12 cellular contexts compared by ENCODE assay signal in genomic region chr19:7397687-7398086, GRCh38. TPM values are rescaled to one million over a fixed set of nuclear protein-coding genes. Genes with fewer than 3 reads are reported as not detected.
DNase-seq lines count a peak whose midpoint lies in the region; ATAC-seq and TF ChIP-seq lines count a peak whose summit lies in the region.
"Had no signal": no experiment of that assay in that cellular context is flagged by ENCODE, and none has a peak within 500 bp of the region (broad histone marks: within the 10 kb centered on the region; RNA-seq: fewer than 3 reads in every experiment).

No MANE protein-coding gene starts in this region.

- H3K27ac Mint-ChIP-seq in naive thymus-derived CD4-positive, alpha-beta T cell, result peak overlapping the region in 8 of 9 donors; percentile 17 to 80 (median 60)
- H3K27ac Mint-ChIP-seq: activated naive CD8-positive, alpha-beta T cell had no signal

- peaks cover 5% of the 10 kb centered on the region for H3K9me1 ChIP-seq in IMR-90 (ENCODE audit: insufficient read depth, low read length)

- H2AK5ac ChIP-seq in IMR-90 (ENCODE audit: low read depth, low read length), result no peak overlapping the region

- no peak overlapping the region for H2BK120ac ChIP-seq in IMR-90 (ENCODE audit: low read depth, low read length)

- H2BK15ac ChIP-seq in IMR-90 (ENCODE audit: low read depth, low read length), result no peak overlapping the region

- H3K4me1 ChIP-seq in BLaER1 (peaks cover 36% of the 10 kb centered on the region), IMR-90 (ENCODE audit: control insufficient read depth, insufficient read depth, low read length) (peaks cover 6% of the 10 kb centered on the region), mammary epithelial cell (ENCODE audit: insufficient read depth, low read length) (peaks cover 5% of the 10 kb centered on the region)
- H3K4me1 ChIP-seq in naive thymus-derived CD4-positive, alpha-beta T cell (ENCODE audit: control insufficient read depth in 2 of 2, insufficient read depth in 2 of 2, low read length in 2 of 2), result peaks cover 5 to 32% of the 10 kb centered on the region in 2 donors

- H3K36me3 Mint-ChIP-seq in naive thymus-derived CD4-positive, alpha-beta T cell, result peaks cover 0 to 34% (median 17%) of the 10 kb centered on the region in 5 donors

- H3K27me3 Mint-ChIP-seq in naive thymus-derived CD4-positive, alpha-beta T cell, result no peaks in the 10 kb centered on the region
- H3K27me3 Mint-ChIP-seq: activated naive CD8-positive, alpha-beta T cell had no signal

- H4K8ac ChIP-seq in IMR-90 (ENCODE audit: low read depth in 2 of 2, low read length in 2 of 2), result no peak overlapping the region

- H3K79me1 ChIP-seq in IMR-90 (ENCODE audit: low read depth in 1 of 2, low read length in 2 of 2), result peaks cover 37 to 64% of the 10 kb centered on the region in 2 experiments

- no peak for TF ChIP-seq RAD21 in IMR-90 (IDR thresholded peaks at IDR 0.05; ENCODE audit: low read length)

- H3K14ac ChIP-seq in IMR-90 (replicated peaks; ENCODE audit: low read depth, low read length), result no peak overlapping the region

- dilution Hi-C loops in IMR-90 (cut with HindIII; ENCODE audit: low sequenced_read_pairs, unreplicated experiment) (no loop called here), mammary epithelial cell (cut with HindIII; ENCODE audit: low sequenced_read_pairs) (loop anchor here (5.0 kb wide), 1 partner anchor 35 kb away; no protein-coding TSS in a partner anchor)

- WGBS in IMR-90 (ENCODE audit: extremely low coverage in 2 of 2, insufficient read length in 1 of 2), 2 experiments, result 17% methylated on average over 1 of the region's 9 CpGs; no CpG with 5 or more reads in 1 of the 2 experiments
- 78% methylated on average over 9 of the region's 9 CpGs for WGBS in mammary epithelial cell (ENCODE audit: low coverage, missing lambda C conversion rate)

- H3K18ac ChIP-seq in IMR-90 (ENCODE audit: low read depth, low read length), result no peak overlapping the region

- CTCF ChIA-PET in IMR-90 (lab: Yijun Ruan, JAX), result interaction anchor here (1.0 to 1.4 kb wide), 3 partner anchors 18 to 283 kb away, joined by 3 read pairs; partner anchors contain the start of gene TRAPPC5
- CTCF ChIA-PET in mammary epithelial cell (lab: Charles Lee; ENCODE audit: low non-redundant PET), result no interaction called here
- CTCF ChIA-PET in naive thymus-derived CD4-positive, alpha-beta T cell (lab: Charles Lee), result interaction anchor here (0.7 kb wide), 2 partner anchors 74 to 165 kb away, joined by 4 read pairs; no protein-coding TSS in a partner anchor

- peaks cover 75% of the 10 kb centered on the region for H3K79me2 ChIP-seq in mammary epithelial cell (ENCODE audit: insufficient read depth, low read length)

- H3K4me3 ChIP-seq in BLaER1 (no peak overlapping the region), IMR-90 (ENCODE audit: insufficient read depth, low read depth, low read length) (no peak overlapping the region), mammary epithelial cell (replicated peaks in 1 of 3; ENCODE audit: insufficient read depth in 1 of 3, low read depth in 2 of 3, low read length in 3 of 3) (no peak overlapping the region)
- H3K4me3 ChIP-seq in naive thymus-derived CD4-positive, alpha-beta T cell (ENCODE audit: low read length), result no peak overlapping the region
- H3K4me3 ChIP-seq: gastroesophageal sphincter had no signal

- no TSS peak for BruUV-seq in IMR-90 (replicated peaks; lab: Mats Ljungman, UMichigan)
- BruUV-seq in mammary epithelial cell (replicated peaks; lab: Mats Ljungman, UMichigan), result no TSS peak

- peaks cover 12% of the 10 kb centered on the region; the same call in 1 of the 2 replicates for H3K9me3 ChIP-seq in BLaER1
- H3K9me3 ChIP-seq in IMR-90 (ENCODE audit: control insufficient read depth, insufficient read depth, low read length), result no peaks in the 10 kb centered on the region
- no peaks in the 10 kb centered on the region for H3K9me3 ChIP-seq in mammary epithelial cell (replicated peaks; ENCODE audit: insufficient read depth, low read length)
- no peaks in the 10 kb centered on the region for H3K9me3 ChIP-seq in naive thymus-derived CD4-positive, alpha-beta T cell (ENCODE audit: control insufficient read depth in 2 of 3, low read length in 3 of 3)
- H3K9me3 ChIP-seq: gastroesophageal sphincter had no signal

- intact Hi-C loops in IMR-90 (cut with micrococcal nuclease), result loop anchor here (5.0 kb wide), 2 partner anchors 120 to 135 kb away; partner anchors contain the start of gene ZNF358
- intact Hi-C loops in mammary epithelial cell (cut with micrococcal nuclease), result no loop called here
- intact Hi-C loops in naive thymus-derived CD4-positive, alpha-beta T cell (cut with micrococcal nuclease), result loop anchor here in 1 of 2 donors (5.0 kb wide), 1 partner anchor 50 kb away; the partner anchor contains the start of gene ARHGEF18

- H2BK5ac ChIP-seq in IMR-90 (ENCODE audit: low read depth, low read length, poor library complexity, severe bottlenecking), result peak overlapping the region; percentile 55

- no peak for TF ChIP-seq CTCF in IMR-90 (conservative IDR thresholded peaks at IDR 0.05; ENCODE audit: low read depth, low read length)
- no peak for TF ChIP-seq CTCF in mammary epithelial cell (conservative IDR thresholded peaks at IDR 0.05 in 1 of 2, IDR thresholded peaks at IDR 0.05 in 1 of 2; ENCODE audit: extremely low read depth in 1 of 2, insufficient read depth in 1 of 2, low read depth in 1 of 2, low read length in 2 of 2)

- H3K4me2 ChIP-seq in BLaER1 (peak overlapping the region; percentile 19; the same call in 1 of the 2 replicates), IMR-90 (ENCODE audit: low read depth, low read length) (no peak overlapping the region), mammary epithelial cell (ENCODE audit: insufficient read depth, low read depth, low read length) (no peak overlapping the region)
- H3K4me2 ChIP-seq: KMS-11 had no signal

- no peak overlapping the region for H3K23ac ChIP-seq in IMR-90 (ENCODE audit: low read depth, low read length)

- peak overlapping the region in 6 of 10 donors; percentile 5 to 55 (median 43) for H3K4me3 Mint-ChIP-seq in naive thymus-derived CD4-positive, alpha-beta T cell
- H3K4me3 Mint-ChIP-seq: activated naive CD8-positive, alpha-beta T cell had no signal

- H2BK20ac ChIP-seq in IMR-90 (ENCODE audit: low read depth, low read length), result no peak overlapping the region

- H2AFZ ChIP-seq in IMR-90 (replicated peaks; ENCODE audit: low read length, poor library complexity), result no peak overlapping the region
- no peak overlapping the region for H2AFZ ChIP-seq in mammary epithelial cell (ENCODE audit: low read depth, low read length)

- no peak overlapping the region for H4K91ac ChIP-seq in IMR-90 (ENCODE audit: insufficient read depth, low read depth, low read length)

- H3K9ac ChIP-seq in BLaER1, result peak overlapping the region; percentile 34; the same call in 1 of the 2 replicates
- no peak overlapping the region for H3K9ac ChIP-seq in IMR-90 (ENCODE audit: low read depth, low read length)
- no peak overlapping the region for H3K9ac ChIP-seq in mammary epithelial cell (ENCODE audit: insufficient read depth, low read length)
- H3K9ac ChIP-seq: KMS-11 had no signal

- no peak overlapping the region for H3K27ac ChIP-seq in BLaER1
- H3K27ac ChIP-seq in IMR-90 (ENCODE audit: insufficient read depth, low read length), result peak overlapping the region; percentile 29; the same call in 1 of the 2 replicates
- H3K27ac ChIP-seq in mammary epithelial cell (ENCODE audit: insufficient read depth, low read depth, low read length), result no peak overlapping the region
- H3K27ac ChIP-seq in naive thymus-derived CD4-positive, alpha-beta T cell (ENCODE audit: low read depth, low read length), result peak overlapping the region; percentile 28
- no peak overlapping the region for H3K27ac ChIP-seq in caudate nucleus (ENCODE audit: low read depth, low read length)
- H3K27ac ChIP-seq: KMS-11 had no signal

- peaks cover 100% of the 10 kb centered on the region for H4K20me1 ChIP-seq in BLaER1
- peaks cover 62% of the 10 kb centered on the region for H4K20me1 ChIP-seq in IMR-90 (ENCODE audit: insufficient read depth, low read length)
- no peaks in the 10 kb centered on the region for H4K20me1 ChIP-seq in mammary epithelial cell (ENCODE audit: insufficient read depth, low read length)

- peaks cover 0 to 5% (median 0%) of the 10 kb centered on the region in 11 donors for H3K9me3 Mint-ChIP-seq in naive thymus-derived CD4-positive, alpha-beta T cell

- DNase-seq in IMR-90, result peak; percentile 90
- DNase-seq in mammary epithelial cell, result peak; percentile 57
- peak in 1 of 9 donors; percentile 27 for DNase-seq in naive thymus-derived CD4-positive, alpha-beta T cell
- DNase-seq in RKO (ENCODE audit: low spot score), result no peak
- no peak for DNase-seq in caudate nucleus (lab: John Stamatoyannopoulos, UW)
- no peak for DNase-seq in effector CD4-positive, alpha-beta T cell
- DNase-seq: NCI-H524 treated with DMSO at 0.1 percent for 48 hours had no signal

- H3K56ac ChIP-seq in IMR-90 (ENCODE audit: extremely low read depth, insufficient read depth, low read length), result no peak overlapping the region

- no peaks in the 10 kb centered on the region for H3K27me3 ChIP-seq in BLaER1
- no peaks in the 10 kb centered on the region for H3K27me3 ChIP-seq in IMR-90 (ENCODE audit: control insufficient read depth, insufficient read depth, low read length)
- no peaks in the 10 kb centered on the region for H3K27me3 ChIP-seq in mammary epithelial cell (ENCODE audit: insufficient read depth, low read length)
- no peaks in the 10 kb centered on the region for H3K27me3 ChIP-seq in naive thymus-derived CD4-positive, alpha-beta T cell (ENCODE audit: control insufficient read depth in 2 of 2, insufficient read depth in 2 of 2, low read length in 2 of 2)
- H3K27me3 ChIP-seq: gastroesophageal sphincter had no signal

- H3K4ac ChIP-seq in IMR-90 (ENCODE audit: low read depth, low read length), result no peak overlapping the region

- POLR2A ChIA-PET in IMR-90 (lab: Charles Lee; ENCODE audit: unreplicated experiment), result no interaction called here
- POLR2A ChIA-PET in naive thymus-derived CD4-positive, alpha-beta T cell (lab: Charles Lee), result interaction anchor here (1.2 kb wide), 1 partner anchor 38 kb away, joined by 5 read pairs; no protein-coding TSS in a partner anchor

- peaks cover 76% of the 10 kb centered on the region for H3K36me3 ChIP-seq in BLaER1
- H3K36me3 ChIP-seq in IMR-90 (ENCODE audit: control insufficient read depth, insufficient read depth, low read length), result no peaks in the 10 kb centered on the region
- H3K36me3 ChIP-seq in mammary epithelial cell (ENCODE audit: insufficient read depth, low read length), result no peaks in the 10 kb centered on the region
- H3K36me3 ChIP-seq in naive thymus-derived CD4-positive, alpha-beta T cell (ENCODE audit: control insufficient read depth in 2 of 3, insufficient read depth in 3 of 3, low read length in 3 of 3), result peaks cover 3 to 45% (median 7%) of the 10 kb centered on the region in 3 experiments

- ATAC-seq in IMR-90 (ENCODE audit: low read depth), result peak; percentile 38
- ATAC-seq in naive thymus-derived CD4-positive, alpha-beta T cell, result no peak
- no peak for ATAC-seq in HG02852 (IDR thresholded peaks at IDR 0.05; ENCODE audit: unreplicated experiment)
- ATAC-seq: gastroesophageal sphincter had no signal

- no peak overlapping the region for H4K5ac ChIP-seq in IMR-90 (ENCODE audit: low read depth, low read length)

- H2AK9ac ChIP-seq in IMR-90 (replicated peaks; ENCODE audit: low read depth, low read length, poor library complexity), result no peak overlapping the region

- no peak for TF ChIP-seq POLR2A in IMR-90 (IDR thresholded peaks at IDR 0.05; ENCODE audit: low read depth, low read length)

- in situ Hi-C loops in IMR-90 (cut with MboI; ENCODE audit: low sequenced_read_pairs), result no loop called here
- in situ Hi-C loops in mammary epithelial cell (cut with MboI; ENCODE audit: low sequenced_read_pairs in 2 of 2), result loop anchor here (10.0 to 25.0 kb wide), 2 partner anchors 127 to 140 kb away; partner anchors contain the start of genes MCOLN1 (in 1 of the 2) and PNPLA6 (in 1 of the 2)

- H3K4me1 Mint-ChIP-seq in naive thymus-derived CD4-positive, alpha-beta T cell, result peaks cover 21 to 69% (median 55%) of the 10 kb centered on the region in 7 donors

RNA-seq across cellular contexts. Expression of gene ARHGEF18, which starts 49.0 kb away (rescaled TPM):
- total RNA-seq in IMR-90 (2012; rRNA removed) (12.4 and 14.2 TPM in 2 replicates), mammary epithelial cell (10 to 100 TPM; 36.0 to 50.2 TPM)
- polyA plus RNA-seq in IMR-90 (2012; rRNA removed) (11.6 and 13.7 TPM in 2 replicates), mammary epithelial cell (10.1 TPM)
- 10.0 and 12.8 TPM in 2 replicates for polyA plus RNA-seq in IMR-90 (2012; cell fraction: cytosol; rRNA removed)
- 26.8 and 39.1 TPM in 2 replicates for polyA plus RNA-seq in IMR-90 (2012; cell fraction: nucleus; rRNA removed; ENCODE audit: low replicate concordance)
- polyA minus RNA-seq in mammary epithelial cell, result 12.3 TPM
- total RNA-seq in naive thymus-derived CD4-positive, alpha-beta T cell, result 100 to 1,000 TPM in 4 of 5 experiments, 10 to 100 TPM in 1; 53.0 to 132 (median 130) TPM
- polyA plus RNA-seq in naive thymus-derived CD4-positive, alpha-beta T cell, result 10 to 100 TPM in 1 of 2 donors, 1 to 10 TPM in 1; 3.9 to 14.4 TPM

Comparison
In these comparisons a context has a peak if more than half of its experiments do, and no peak if none do; other contexts are left out.
1. H3K27ac ChIP-seq: peak in IMR-90 (single experiment) and naive thymus-derived CD4-positive, alpha-beta T cell (single experiment); none in BLaER1 (single experiment), mammary epithelial cell (single experiment) and caudate nucleus (single experiment).
2. DNase-seq: peak in IMR-90 (single experiment) and mammary epithelial cell (single experiment); none in RKO (single experiment), caudate nucleus (0 of 61) and effector CD4-positive, alpha-beta T cell (single experiment).